8 cellular contexts compared by ENCODE assay signal in genomic region chr7:12111461-12112405, GRCh38.
A peak's percentile ranks its signal among the peaks of the same experiment; 100 is the strongest.
DNase-seq lines count a peak whose midpoint lies in the region; ATAC-seq and TF ChIP-seq lines count a peak whose summit lies in the region.

No MANE protein-coding gene starts in this region.

- H2AFZ ChIP-seq in mammary epithelial cell (ENCODE audit: low read depth, low read length), result no peak overlapping the region

- TF ChIP-seq POLR2A in right lobe of liver (IDR thresholded peaks at IDR 0.05) (no peak), suprapubic skin (IDR thresholded peaks at IDR 0.05) (no peak), GM18505 (IDR thresholded peaks at IDR 0.05; ENCODE audit: borderline replicate concordance, extremely low read depth, insufficient read depth, insufficient read length) (no peak)

- H3K27me3 ChIP-seq in mammary epithelial cell (ENCODE audit: insufficient read depth, low read length) (peaks cover 8% of the 10 kb centered on the region), right lobe of liver (no peaks in the 10 kb centered on the region), suprapubic skin (peaks cover 16% of the 10 kb centered on the region)

- in situ Hi-C loops in mammary epithelial cell (cut with MboI; ENCODE audit: low sequenced_read_pairs in 2 of 2), result no loop called here

- CTCF ChIA-PET in mammary epithelial cell (lab: Charles Lee; ENCODE audit: low non-redundant PET), result no interaction called here

- H3K36me3 ChIP-seq in mammary epithelial cell (ENCODE audit: insufficient read depth, low read length) (no peaks in the 10 kb centered on the region), right lobe of liver (no peaks in the 10 kb centered on the region), suprapubic skin (no peaks in the 10 kb centered on the region)

- H3K4me3 ChIP-seq in mammary epithelial cell (replicated peaks in 1 of 3; ENCODE audit: insufficient read depth in 1 of 3, low read depth in 2 of 3, low read length in 3 of 3) (no peak overlapping the region), right lobe of liver (no peak overlapping the region), suprapubic skin (peak overlapping the region; percentile 24)

- no peaks in the 10 kb centered on the region for H4K20me1 ChIP-seq in mammary epithelial cell (ENCODE audit: insufficient read depth, low read length)

- H3K9ac ChIP-seq in mammary epithelial cell (ENCODE audit: insufficient read depth, low read length), result no peak overlapping the region

- no TSS peak for BruUV-seq in mammary epithelial cell (replicated peaks; lab: Mats Ljungman, UMichigan)

- peak; percentile 66 for DNase-seq in Ammon's horn (ENCODE audit: low spot score)
- DNase-seq in NCI-H1930 (lab: John Stamatoyannopoulos, UW), result peak; percentile 17 to 20
- no peak for DNase-seq in mammary epithelial cell
- peak in 1 of 3 donors; percentile 52 for DNase-seq in right lobe of liver
- no peak for DNase-seq in suprapubic skin (ENCODE audit: low spot score in 2 of 2)
- DNase-seq in cortex of kidney (lab: John Stamatoyannopoulos, UW), result no peak

- H3K27ac ChIP-seq in mammary epithelial cell (ENCODE audit: insufficient read depth, low read depth, low read length), result no peak overlapping the region
- H3K27ac ChIP-seq in right lobe of liver, result no peak overlapping the region
- H3K27ac ChIP-seq in suprapubic skin, result no peak overlapping the region

- intact Hi-C loops in mammary epithelial cell (cut with micrococcal nuclease) (no loop called here), right lobe of liver (cut with DNase I) (loop anchor here in 1 of 2 donors (10.0 kb wide), 1 partner anchor 63 kb away; no protein-coding TSS in a partner anchor)

- 61% methylated on average over 21 of the region's 46 CpGs for WGBS in mammary epithelial cell (ENCODE audit: low coverage, missing lambda C conversion rate)
- WGBS in right lobe of liver (ENCODE audit: insufficient coverage, low coverage, low lambda C conversion rate, missing lambda C conversion rate), result 9% methylated on average over 6 of the region's 46 CpGs
- WGBS in suprapubic skin, result 23% methylated on average over 16 of the region's 46 CpGs

- H3K4me1 ChIP-seq in mammary epithelial cell (ENCODE audit: insufficient read depth, low read length) (no peaks in the 10 kb centered on the region), right lobe of liver (no peaks in the 10 kb centered on the region), suprapubic skin (peaks cover 4% of the 10 kb centered on the region)

- peak; percentile 14 to 50 (median 30) for ATAC-seq in right lobe of liver
- ATAC-seq in GM18505 (IDR thresholded peaks at IDR 0.05; ENCODE audit: unreplicated experiment), result no peak
- no peak for ATAC-seq in GM18858 (IDR thresholded peaks at IDR 0.05; ENCODE audit: unreplicated experiment)

- H3K79me2 ChIP-seq in mammary epithelial cell (ENCODE audit: insufficient read depth, low read length), result no peaks in the 10 kb centered on the region

- no peaks in the 10 kb centered on the region for H3K9me3 ChIP-seq in mammary epithelial cell (replicated peaks; ENCODE audit: insufficient read depth, low read length)
- no peaks in the 10 kb centered on the region for H3K9me3 ChIP-seq in right lobe of liver
- H3K9me3 ChIP-seq in suprapubic skin, result no peaks in the 10 kb centered on the region

- H3K4me2 ChIP-seq in mammary epithelial cell (ENCODE audit: insufficient read depth, low read depth, low read length), result peak overlapping the region; percentile 11

- no peak for TF ChIP-seq CTCF in mammary epithelial cell (conservative IDR thresholded peaks at IDR 0.05 in 1 of 2, IDR thresholded peaks at IDR 0.05 in 1 of 2; ENCODE audit: extremely low read depth in 1 of 2, insufficient read depth in 1 of 2, low read depth in 1 of 2, low read length in 2 of 2)
- TF ChIP-seq CTCF in right lobe of liver (IDR thresholded peaks at IDR 0.05), result no peak
- TF ChIP-seq CTCF in suprapubic skin (IDR thresholded peaks at IDR 0.05), result no peak

- dilution Hi-C loops in mammary epithelial cell (cut with HindIII; ENCODE audit: low sequenced_read_pairs), result no loop called here

- no peak for TF ChIP-seq EP300 in suprapubic skin (IDR thresholded peaks at IDR 0.05)

Comparison
In these comparisons a context has a peak if more than half of its experiments do, and no peak if none do; other contexts are left out.
1. DNase-seq: peak in Ammon's horn (single experiment) and NCI-H1930 (2 of 2); none in mammary epithelial cell (single experiment), suprapubic skin (0 of 2) and cortex of kidney (single experiment).
2. ATAC-seq: peak in right lobe of liver (4 of 4); none in GM18505 (single experiment) and GM18858 (single experiment).